Comparison of ENCODE assay signal across 9 cellular contexts in genomic region chr13:79482271-79482970, GRCh38. TPM values are rescaled to one million over a fixed set of nuclear protein-coding genes. Genes with fewer than 3 reads are reported as not detected.
DNase-seq lines count a peak whose midpoint lies in the region; ATAC-seq, FAIRE-seq and TF ChIP-seq lines count a peak whose summit lies in the region.
"Had no signal": no experiment of that assay in that cellular context is flagged by ENCODE, and none has a peak within 500 bp of the region (broad histone marks: within the 10 kb centered on the region; RNA-seq: fewer than 3 reads in every experiment).

No MANE protein-coding gene starts in this region.

- 37 to 43% methylated on average over 3 of the region's 3 CpGs for WGBS in pancreas, 2 donors

- H3K27ac ChIP-seq in Peyer's patch (peak overlapping the region in 3 of 4 donors; percentile 71 to 89 (median 78)), pancreas (no peak overlapping the region)

- no peak for TF ChIP-seq POLR2A in Peyer's patch (IDR thresholded peaks at IDR 0.05)

- intact Hi-C loops in pancreas (cut with DNase I): no loop called here

- ATAC-seq in pancreas (no peak), HG03571 (IDR thresholded peaks at IDR 0.05; ENCODE audit: unreplicated experiment) (no peak)

- H3K4me3 ChIP-seq in Peyer's patch (peak overlapping the region in 3 of 4 donors; percentile 53 to 76 (median 74)), epithelial cell of esophagus (ENCODE audit: low read length) (peak overlapping the region; percentile 93), pancreas (peak overlapping the region in 3 of 4 donors; percentile 41 to 74 (median 65))

- H3K4me1 ChIP-seq in Peyer's patch (peaks cover 0 to 32% (median 2%) of the 10 kb centered on the region in 4 donors), pancreas (peaks cover 23 to 45% (median 44%) of the 10 kb centered on the region in 3 donors)

- DNase-seq in GM03348 (ENCODE audit: low spot score): peak; percentile 9
- DNase-seq in Peyer's patch: no peak
- no peak for DNase-seq in epithelial cell of esophagus (ENCODE audit: low read depth)
- no peak for DNase-seq in pancreas
- DNase-seq in stimulated activated CD4-positive, alpha-beta T cell treated with anti-CD3 and anti-CD28 coated beads, Interleukin-15, amount 100 ng/mL, for 24 hours: no peak
- no peak for DNase-seq in NCI-H1092 (lab: John Stamatoyannopoulos, UW)
- no peak for DNase-seq in mesenteric fat pad (ENCODE audit: low spot score)

- H3K27me3 ChIP-seq in Peyer's patch (no peaks in the 10 kb centered on the region), pancreas (no peaks in the 10 kb centered on the region)
- H3K27me3 ChIP-seq: tibial nerve had no signal

- no peaks in the 10 kb centered on the region for H3K9me3 ChIP-seq in Peyer's patch
- H3K9me3 ChIP-seq in pancreas: no peaks in the 10 kb centered on the region
- H3K9me3 ChIP-seq: tibial nerve had no signal

- no peak for TF ChIP-seq CTCF in Peyer's patch (IDR thresholded peaks at IDR 0.05)
- TF ChIP-seq CTCF in epithelial cell of esophagus (IDR thresholded peaks at IDR 0.05; ENCODE audit: insufficient read depth, low read depth, low read length, missing control alignments): no peak
- no peak for TF ChIP-seq CTCF in pancreas (IDR thresholded peaks at IDR 0.05)

- FAIRE-seq in pancreas (lab: Jason Lieb, UNC): peak; percentile 17

- H3K36me3 ChIP-seq in Peyer's patch (no peaks in the 10 kb centered on the region), pancreas (no peaks in the 10 kb centered on the region)
- H3K36me3 ChIP-seq: tibial nerve had no signal

RNA-seq across cellular contexts. Expression of gene NDFIP2, which starts 1.5 kb away (rescaled TPM):
- total RNA-seq in Peyer's patch (100 to 1,000 TPM in 1 of 4 donors, 10 to 100 TPM in 3; 28.1 to 102 (median 59.6) TPM), pancreas (10 to 100 TPM; 19.5 to 35.0 (median 24.4) TPM), mesenteric fat pad (19.1 TPM)
- polyA plus RNA-seq in pancreas: 10 to 100 TPM in 1 of 2 donors, 1 to 10 TPM in 1; 6.3 to 15.0 TPM

Comparison
In these comparisons a context has a peak if more than half of its experiments do, and no peak if none do; other contexts are left out.
1. H3K27ac ChIP-seq: peak in Peyer's patch (3 of 4); none in pancreas (0 of 4).
2. Peak in every context shown above with its lines, with median percentiles within 50 percentile points of each other: H3K4me3 ChIP-seq.